2 cellular contexts compared by ENCODE assay signal in the genomic region with DNA sequence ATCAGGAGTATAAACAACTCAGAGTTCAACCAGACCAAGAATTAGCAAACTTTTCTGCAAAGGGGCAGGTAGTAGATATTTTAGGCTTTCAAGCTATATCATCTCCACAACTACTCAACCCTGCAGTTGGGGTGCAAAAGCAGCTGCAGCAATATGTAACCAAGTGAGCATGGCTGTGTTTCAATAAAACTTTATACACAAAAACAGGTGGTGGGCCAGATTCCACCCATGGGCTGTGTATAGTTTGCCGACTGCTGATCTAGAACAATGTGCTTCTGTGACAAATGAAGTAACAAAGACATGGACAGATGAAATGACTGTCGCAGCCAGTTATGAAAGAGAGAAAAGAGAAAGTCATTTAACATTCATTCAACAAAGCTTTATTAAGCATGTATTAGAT.
TF ChIP-seq lines count a peak whose summit lies in the region.

No MANE protein-coding gene starts in this region.

TF ChIP-seq in IMR-90, 13 proteins besides CTCF, POLR2A, EP300 and RAD21:
- TF ChIP-seq RFX5 (IDR thresholded peaks at IDR 0.05; ENCODE audit: low read depth, low read length) = no peak
- TF ChIP-seq SMC3 (IDR thresholded peaks at IDR 0.05; ENCODE audit: low read depth, low read length) = no peak
TF ChIP-seq in IMR-90: peak in this region for 0.

TF ChIP-seq in H1, 55 proteins besides CTCF, POLR2A, EP300 and RAD21:
- no peak for TF ChIP-seq ZNF274 (IDR thresholded peaks at IDR 0.05; ENCODE audit: borderline replicate concordance, extremely low read depth, low read length)
- no peak for TF ChIP-seq BCL11A (IDR thresholded peaks at IDR 0.05; ENCODE audit: low read depth in 2 of 2, low read length in 2 of 2)
- TF ChIP-seq TBP (IDR thresholded peaks at IDR 0.05; ENCODE audit: low read depth, low read length) = no peak
- TF ChIP-seq CHD1 (IDR thresholded peaks at IDR 0.05; ENCODE audit: low read depth, low read length) = no peak
- no peak for TF ChIP-seq USF2 (IDR thresholded peaks at IDR 0.05; ENCODE audit: low read length)
- no peak for TF ChIP-seq EZH2 (IDR thresholded peaks at IDR 0.05; ENCODE audit: low read depth, low read length, severe bottlenecking)
- no peak for TF ChIP-seq TEAD4 (IDR thresholded peaks at IDR 0.05; ENCODE audit: low read depth, low read length)
- no peak for TF ChIP-seq CBX8 (IDR thresholded peaks at IDR 0.05; ENCODE audit: borderline replicate concordance, low read depth, low read length)
